In genomic region chr18:63412949-63413348, GRCh38 we compare ENCODE assay signal across 18 cellular contexts. TPM values are rescaled to one million over a fixed set of nuclear protein-coding genes. Genes with fewer than 3 reads are reported as not detected.
DNase-seq lines count a peak whose midpoint lies in the region; ATAC-seq and TF ChIP-seq lines count a peak whose summit lies in the region.
"Had no signal": no experiment of that assay in that cellular context is flagged by ENCODE, and none has a peak within 500 bp of the region (broad histone marks: within the 10 kb centered on the region; RNA-seq: fewer than 3 reads in every experiment).

No MANE protein-coding gene starts in this region.

- peaks cover 83% of the 10 kb centered on the region for H3K79me2 ChIP-seq in SK-N-SH (ENCODE audit: insufficient read depth)

- H3K9me3 ChIP-seq in SK-N-SH, result no peaks in the 10 kb centered on the region

- DNase-seq in activated CD4-positive, alpha-beta T cell treated with anti-CD3 and anti-CD28 coated beads, Interleukin-2, amount 10 ng/mL, durations not matched to agents 24 days and 14 days, result no peak
- DNase-seq in activated CD4-positive, alpha-beta T cell treated with anti-CD3 and anti-CD28 coated beads for 4 hours, result no peak
- DNase-seq in stimulated activated naive CD8-positive, alpha-beta T cell treated with anti-CD3 and anti-CD28 coated beads, Interleukin-15, amount 100 ng/mL, for 72 hours, result no peak
- DNase-seq in stimulated activated effector memory CD8-positive, alpha-beta T cell treated with anti-CD3 and anti-CD28 coated beads, Interleukin-12 subunit alpha, Interleukin-12 subunit beta, amount 100 ng/mL, for 72 hours (ENCODE audit: low spot score in 2 of 2), result no peak
- DNase-seq in SK-N-SH (no peak), NCI-H2081 treated with DMSO at 0.1 percent for 48 hours (lab: John Stamatoyannopoulos, UW) (no peak)
- DNase-seq: GDM1, NCI-H1694, NCI-H2081, NCI-H2171 treated with DMSO at 0.1 percent for 48 hours, NCI-H524 treated with DMSO at 0.1 percent for 48 hours, OCI-M1, SHP77 had no signal

- no peak for TF ChIP-seq CTCF in SK-N-SH (IDR thresholded peaks at IDR 0.05)

- H3F3A ChIP-seq in SK-N-SH (replicated peaks; ENCODE audit: insufficient read depth), result peaks cover 14% of the 10 kb centered on the region

- no peak overlapping the region for H3K4me3 Mint-ChIP-seq in activated CD4-positive, alpha-beta T cell treated with anti-CD3 and anti-CD28 coated beads, Interleukin-2, amount 10 ng/mL, durations not matched to agents 24 days and 14 days
- no peak overlapping the region for H3K4me3 Mint-ChIP-seq in stimulated activated naive CD8-positive, alpha-beta T cell treated with anti-CD3 and anti-CD28 coated beads, Interleukin-15, Interleukin-2, amounts not matched to agents 100 ng/mL and 50 ng/mL, for 24 hours
- no peak overlapping the region for H3K4me3 Mint-ChIP-seq in stimulated activated naive CD8-positive, alpha-beta T cell treated with anti-CD3 and anti-CD28 coated beads, Interleukin-15, amount 100 ng/mL, for 72 hours
- H3K4me3 Mint-ChIP-seq in activated T-helper 17 cell treated with anti-CD3 and anti-CD28 coated beads, Interleukin-2, amount 50 U/mL, for 72 hours, result no peak overlapping the region
- no peak overlapping the region for H3K4me3 Mint-ChIP-seq in stimulated activated effector memory CD8-positive, alpha-beta T cell treated with anti-CD3 and anti-CD28 coated beads, Interleukin-12 subunit alpha, Interleukin-12 subunit beta, amount 100 ng/mL, for 72 hours

- H3K9me3 Mint-ChIP-seq in activated CD4-positive, alpha-beta T cell treated with anti-CD3 and anti-CD28 coated beads, Interleukin-2, amount 10 ng/mL, durations not matched to agents 24 days and 14 days, result no peaks in the 10 kb centered on the region
- H3K9me3 Mint-ChIP-seq in stimulated activated naive CD8-positive, alpha-beta T cell treated with anti-CD3 and anti-CD28 coated beads, Interleukin-15, Interleukin-2, amounts not matched to agents 100 ng/mL and 50 ng/mL, for 24 hours, result no peaks in the 10 kb centered on the region
- H3K9me3 Mint-ChIP-seq in stimulated activated naive CD8-positive, alpha-beta T cell treated with anti-CD3 and anti-CD28 coated beads, Interleukin-15, amount 100 ng/mL, for 72 hours, result no peaks in the 10 kb centered on the region
- H3K9me3 Mint-ChIP-seq in activated T-helper 17 cell treated with anti-CD3 and anti-CD28 coated beads, Interleukin-2, amount 50 U/mL, for 72 hours, result no peaks in the 10 kb centered on the region
- no peaks in the 10 kb centered on the region for H3K9me3 Mint-ChIP-seq in stimulated activated effector memory CD8-positive, alpha-beta T cell treated with anti-CD3 and anti-CD28 coated beads, Interleukin-12 subunit alpha, Interleukin-12 subunit beta, amount 100 ng/mL, for 72 hours
- H3K9me3 Mint-ChIP-seq: IgD-negative memory B cell had no signal

- no peak overlapping the region for H3K27ac ChIP-seq in SK-N-SH (ENCODE audit: low read depth in 2 of 2, low read length in 1 of 2)
- H3K27ac ChIP-seq: C4-2B had no signal

- H4K20me1 ChIP-seq in SK-N-SH (ENCODE audit: insufficient read depth), result peaks cover 8% of the 10 kb centered on the region; the same call in 1 of the 2 replicates

- H3K36me3 Mint-ChIP-seq in activated CD4-positive, alpha-beta T cell treated with anti-CD3 and anti-CD28 coated beads, Interleukin-2, amount 10 ng/mL, durations not matched to agents 24 days and 14 days (ENCODE audit: low read depth), result peaks cover 41% of the 10 kb centered on the region
- H3K36me3 Mint-ChIP-seq in stimulated activated naive CD8-positive, alpha-beta T cell treated with anti-CD3 and anti-CD28 coated beads, Interleukin-15, Interleukin-2, amounts not matched to agents 100 ng/mL and 50 ng/mL, for 24 hours (ENCODE audit: low read depth), result peaks cover 55% of the 10 kb centered on the region
- H3K36me3 Mint-ChIP-seq in activated T-helper 17 cell treated with anti-CD3 and anti-CD28 coated beads, Interleukin-2, amount 50 U/mL, for 72 hours (ENCODE audit: low read depth), result peaks cover 56% of the 10 kb centered on the region
- H3K36me3 Mint-ChIP-seq in stimulated activated effector memory CD8-positive, alpha-beta T cell treated with anti-CD3 and anti-CD28 coated beads, Interleukin-12 subunit alpha, Interleukin-12 subunit beta, amount 100 ng/mL, for 72 hours, result peaks cover 75% of the 10 kb centered on the region

- no peaks in the 10 kb centered on the region for H3K27me3 ChIP-seq in SK-N-SH (ENCODE audit: insufficient read depth)

- no peak overlapping the region for H2AFZ ChIP-seq in SK-N-SH (ENCODE audit: low read depth)

- 98% methylated on average over 4 of the region's 4 CpGs for WGBS in SK-N-SH (ENCODE audit: low lambda C conversion rate)

- H3K27ac Mint-ChIP-seq in activated CD4-positive, alpha-beta T cell treated with anti-CD3 and anti-CD28 coated beads, Interleukin-2, amount 10 ng/mL, durations not matched to agents 24 days and 14 days, result peak overlapping the region; percentile 5
- H3K27ac Mint-ChIP-seq in stimulated activated naive CD8-positive, alpha-beta T cell treated with anti-CD3 and anti-CD28 coated beads, Interleukin-15, Interleukin-2, amounts not matched to agents 100 ng/mL and 50 ng/mL, for 24 hours, result peak overlapping the region; percentile 32
- H3K27ac Mint-ChIP-seq in stimulated activated naive CD8-positive, alpha-beta T cell treated with anti-CD3 and anti-CD28 coated beads, Interleukin-15, amount 100 ng/mL, for 72 hours, result no peak overlapping the region
- peak overlapping the region; percentile 72 for H3K27ac Mint-ChIP-seq in activated T-helper 17 cell treated with anti-CD3 and anti-CD28 coated beads, Interleukin-2, amount 50 U/mL, for 72 hours
- H3K27ac Mint-ChIP-seq in stimulated activated effector memory CD8-positive, alpha-beta T cell treated with anti-CD3 and anti-CD28 coated beads, Interleukin-12 subunit alpha, Interleukin-12 subunit beta, amount 100 ng/mL, for 72 hours, result peak overlapping the region; percentile 43
- H3K27ac Mint-ChIP-seq: IgD-negative memory B cell had no signal

- no peak for TF ChIP-seq RAD21 in SK-N-SH (IDR thresholded peaks at IDR 0.05; ENCODE audit: low read length)

- no peak overlapping the region for H3K9ac ChIP-seq in SK-N-SH

- no peak overlapping the region for H3K4me2 ChIP-seq in SK-N-SH

- peaks cover 53 to 71% of the 10 kb centered on the region in 2 experiments for H3K36me3 ChIP-seq in SK-N-SH (replicated peaks in 1 of 2; ENCODE audit: control insufficient read depth in 1 of 2, insufficient read depth in 2 of 2, low read length in 1 of 2)

- H3K4me1 ChIP-seq in SK-N-SH (ENCODE audit: control insufficient read depth in 1 of 2, insufficient read depth in 2 of 2, low read depth in 1 of 2, low read length in 1 of 2), result peaks cover 0 to 8% of the 10 kb centered on the region in 2 experiments; a peak in 3 of 4 replicates

- no peak for TF ChIP-seq EP300 in SK-N-SH (IDR thresholded peaks at IDR 0.05; ENCODE audit: borderline replicate concordance in 1 of 2, low read depth in 1 of 2, low read length in 1 of 2)

- H3K27me3 Mint-ChIP-seq in activated CD4-positive, alpha-beta T cell treated with anti-CD3 and anti-CD28 coated beads, Interleukin-2, amount 10 ng/mL, durations not matched to agents 24 days and 14 days, result no peaks in the 10 kb centered on the region
- H3K27me3 Mint-ChIP-seq in stimulated activated naive CD8-positive, alpha-beta T cell treated with anti-CD3 and anti-CD28 coated beads, Interleukin-15, Interleukin-2, amounts not matched to agents 100 ng/mL and 50 ng/mL, for 24 hours, result no peaks in the 10 kb centered on the region
- no peaks in the 10 kb centered on the region for H3K27me3 Mint-ChIP-seq in stimulated activated naive CD8-positive, alpha-beta T cell treated with anti-CD3 and anti-CD28 coated beads, Interleukin-15, amount 100 ng/mL, for 72 hours
- no peaks in the 10 kb centered on the region for H3K27me3 Mint-ChIP-seq in activated T-helper 17 cell treated with anti-CD3 and anti-CD28 coated beads, Interleukin-2, amount 50 U/mL, for 72 hours
- H3K27me3 Mint-ChIP-seq: IgD-negative memory B cell had no signal

- H3K9me2 ChIP-seq in SK-N-SH, result no peaks in the 10 kb centered on the region

- no peak overlapping the region for H3K4me3 ChIP-seq in SK-N-SH (ENCODE audit: low read depth in 2 of 2, low read length in 1 of 2)

- POLR2A ChIA-PET in SK-N-SH (lab: Yijun Ruan, JAX), result no interaction called here

- CTCF ChIA-PET in SK-N-SH (lab: Yijun Ruan, JAX), result interaction anchor here (1.0 kb wide), 1 partner anchor 8 kb away, joined by 3 read pairs; no protein-coding TSS in a partner anchor

- intact Hi-C loops in activated CD4-positive, alpha-beta T cell treated with anti-CD3 and anti-CD28 coated beads, Interleukin-2, amount 10 ng/mL, durations not matched to agents 24 days and 14 days (cut with micrococcal nuclease), result no loop called here

- H3K4me1 Mint-ChIP-seq in activated CD4-positive, alpha-beta T cell treated with anti-CD3 and anti-CD28 coated beads, Interleukin-2, amount 10 ng/mL, durations not matched to agents 24 days and 14 days, result peaks cover 41% of the 10 kb centered on the region
- peaks cover 43% of the 10 kb centered on the region for H3K4me1 Mint-ChIP-seq in stimulated activated naive CD8-positive, alpha-beta T cell treated with anti-CD3 and anti-CD28 coated beads, Interleukin-15, Interleukin-2, amounts not matched to agents 100 ng/mL and 50 ng/mL, for 24 hours (ENCODE audit: low read depth)
- H3K4me1 Mint-ChIP-seq in stimulated activated naive CD8-positive, alpha-beta T cell treated with anti-CD3 and anti-CD28 coated beads, Interleukin-15, amount 100 ng/mL, for 72 hours, result peaks cover 47% of the 10 kb centered on the region
- H3K4me1 Mint-ChIP-seq in activated T-helper 17 cell treated with anti-CD3 and anti-CD28 coated beads, Interleukin-2, amount 50 U/mL, for 72 hours, result peaks cover 36% of the 10 kb centered on the region
- H3K4me1 Mint-ChIP-seq in stimulated activated effector memory CD8-positive, alpha-beta T cell treated with anti-CD3 and anti-CD28 coated beads, Interleukin-12 subunit alpha, Interleukin-12 subunit beta, amount 100 ng/mL, for 72 hours, result peaks cover 44% of the 10 kb centered on the region

- ATAC-seq in stimulated activated naive CD8-positive, alpha-beta T cell treated with anti-CD3 and anti-CD28 coated beads, Interleukin-15, amount 100 ng/mL, for 72 hours, result no peak
- no peak for ATAC-seq in activated T-helper 17 cell treated with anti-CD3 and anti-CD28 coated beads, Interleukin-2, amount 50 U/mL, for 72 hours (replicated peaks)
- no peak for ATAC-seq in stimulated activated effector memory CD8-positive, alpha-beta T cell treated with anti-CD3 and anti-CD28 coated beads, Interleukin-12 subunit alpha, Interleukin-12 subunit beta, amount 100 ng/mL, for 72 hours
- ATAC-seq: HCT116 had no signal

RNA-seq across cellular contexts. Expression of gene VPS4B, which starts 9.3 kb away (rescaled TPM):
- 50.8 and 62.1 TPM in 2 replicates for total RNA-seq in activated CD4-positive, alpha-beta T cell treated with anti-CD3 and anti-CD28 coated beads, Interleukin-2, amount 10 ng/mL, durations not matched to agents 24 days and 14 days
- 10 to 100 TPM; 63.8 to 72.3 TPM for total RNA-seq in activated T-helper 17 cell treated with anti-CD3 and anti-CD28 coated beads, Interleukin-2, amount 50 U/mL, for 72 hours
- 15.0 and 18.0 TPM in 2 replicates for polyA plus RNA-seq in SK-N-SH (2012; rRNA removed)
- 20.8 and 23.5 TPM in 2 replicates for polyA plus RNA-seq in SK-N-SH (2012; cell fraction: cytosol; rRNA removed)
- polyA plus RNA-seq in SK-N-SH (2012; cell fraction: nucleus; rRNA removed), result 8.2 and 13.0 TPM in 2 replicates

RNA-seq across cellular contexts. Expression of gene KDSR, which starts 45.9 kb away (rescaled TPM):
- 83.9 and 86.9 TPM in 2 replicates for total RNA-seq in activated CD4-positive, alpha-beta T cell treated with anti-CD3 and anti-CD28 coated beads, Interleukin-2, amount 10 ng/mL, durations not matched to agents 24 days and 14 days
- 100 to 1,000 TPM in 1 of 2 donors, 10 to 100 TPM in 1; 94.8 to 140 TPM for total RNA-seq in activated T-helper 17 cell treated with anti-CD3 and anti-CD28 coated beads, Interleukin-2, amount 50 U/mL, for 72 hours
- 21.2 and 22.3 TPM in 2 replicates for polyA plus RNA-seq in SK-N-SH (2012; rRNA removed)
- 32.1 and 34.6 TPM in 2 replicates for polyA plus RNA-seq in SK-N-SH (2012; cell fraction: cytosol; rRNA removed)
- 18.6 and 21.6 TPM in 2 replicates for polyA plus RNA-seq in SK-N-SH (2012; cell fraction: nucleus; rRNA removed)

Comparison
In these comparisons a context has a peak if more than half of its experiments do, and no peak if none do; other contexts are left out.
1. H3K27ac Mint-ChIP-seq: peak in activated CD4-positive, alpha-beta T cell treated with anti-CD3 and anti-CD28 coated beads, Interleukin-2, amount 10 ng/mL, durations not matched to agents 24 days and 14 days (single experiment), stimulated activated naive CD8-positive, alpha-beta T cell treated with anti-CD3 and anti-CD28 coated beads, Interleukin-15, Interleukin-2, amounts not matched to agents 100 ng/mL and 50 ng/mL, for 24 hours (single experiment), activated T-helper 17 cell treated with anti-CD3 and anti-CD28 coated beads, Interleukin-2, amount 50 U/mL, for 72 hours (single experiment) and stimulated activated effector memory CD8-positive, alpha-beta T cell treated with anti-CD3 and anti-CD28 coated beads, Interleukin-12 subunit alpha, Interleukin-12 subunit beta, amount 100 ng/mL, for 72 hours (single experiment); none in stimulated activated naive CD8-positive, alpha-beta T cell treated with anti-CD3 and anti-CD28 coated beads, Interleukin-15, amount 100 ng/mL, for 72 hours (0 of 2).